10 cellular contexts compared by ENCODE assay signal in the genomic region with DNA sequence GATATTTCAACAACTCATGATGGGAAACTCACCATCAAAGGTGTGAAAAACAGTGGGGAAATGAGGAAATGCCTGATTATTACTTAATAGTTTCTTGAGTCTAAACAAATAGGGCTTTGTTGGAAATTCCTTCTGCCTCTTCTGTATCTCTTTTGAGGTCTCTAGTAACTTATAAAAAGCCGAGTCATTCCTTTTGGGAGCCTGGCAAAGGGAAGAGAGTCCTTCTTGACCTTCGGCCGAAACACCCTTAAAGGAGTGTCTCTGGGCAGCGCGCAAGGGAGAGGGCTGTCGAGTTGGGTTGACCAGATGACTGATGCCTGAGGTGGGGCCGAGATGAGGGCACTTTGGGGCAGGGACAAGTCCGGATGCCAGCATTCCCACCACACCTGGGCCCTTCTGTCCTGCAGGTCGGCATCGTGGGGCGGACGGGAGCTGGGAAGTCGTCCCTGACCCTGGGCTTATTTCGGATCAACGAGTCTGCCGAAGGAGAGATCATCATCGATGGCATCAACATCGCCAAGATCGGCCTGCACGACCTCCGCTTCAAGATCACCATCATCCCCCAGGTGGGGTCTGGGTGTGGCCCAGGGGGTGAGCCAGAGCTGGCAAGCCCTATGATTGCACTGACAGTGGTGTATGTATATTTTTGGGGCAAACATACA.
"Had no signal": no experiment of that assay in that cellular context is flagged by ENCODE, and none has a peak within 500 bp of the region (broad histone marks: within the 10 kb centered on the region; RNA-seq: fewer than 3 reads in every experiment).

No MANE protein-coding gene starts in this region.

- DNase-seq: activated CD4-positive, alpha-beta memory T cell treated with anti-CD3 and anti-CD28 coated beads, Interleukin-2, amount 10 ng/mL, durations not matched to agents 7 days and 5 days; activated CD4-positive, CD25-positive, alpha-beta regulatory T cell treated with anti-CD3 and anti-CD28 coated beads, Interleukin-2, amount 50 U/mL, for 72 hours; activated naive CD4-positive, alpha-beta T cell treated with anti-CD3 and anti-CD28 coated beads, Interleukin-2, amount 50 U/mL, for 16 hours; anterior cingulate cortex; pancreas; retina; tibial artery; uterus had no signal

- H3K4me3 ChIP-seq: neural progenitor cell, pancreas, skin epidermis, tibial artery, uterus had no signal

- H3K4me3 Mint-ChIP-seq: activated CD4-positive, alpha-beta memory T cell treated with anti-CD3 and anti-CD28 coated beads, Interleukin-2, amount 10 ng/mL, durations not matched to agents 7 days and 5 days; neural progenitor cell had no signal

- H3K4me1 ChIP-seq: neural progenitor cell, pancreas, tibial artery, uterus had no signal

- H3K9me3 Mint-ChIP-seq: activated CD4-positive, alpha-beta memory T cell treated with anti-CD3 and anti-CD28 coated beads, Interleukin-2, amount 10 ng/mL, durations not matched to agents 7 days and 5 days; neural progenitor cell had no signal

- H3K4me2 ChIP-seq: neural progenitor cell had no signal

- H2AFZ ChIP-seq: neural progenitor cell had no signal

- H3K27me3 Mint-ChIP-seq: activated CD4-positive, alpha-beta memory T cell treated with anti-CD3 and anti-CD28 coated beads, Interleukin-2, amount 10 ng/mL, durations not matched to agents 7 days and 5 days had no signal

- H3K27ac Mint-ChIP-seq: activated CD4-positive, alpha-beta memory T cell treated with anti-CD3 and anti-CD28 coated beads, Interleukin-2, amount 10 ng/mL, durations not matched to agents 7 days and 5 days; neural progenitor cell had no signal

- ATAC-seq: pancreas had no signal

- H3K36me3 ChIP-seq: neural progenitor cell, uterus had no signal

- H3K27me3 ChIP-seq: neural progenitor cell, pancreas, tibial artery, uterus had no signal

- H3K4me1 Mint-ChIP-seq: activated CD4-positive, alpha-beta memory T cell treated with anti-CD3 and anti-CD28 coated beads, Interleukin-2, amount 10 ng/mL, durations not matched to agents 7 days and 5 days; neural progenitor cell had no signal

- H3K27ac ChIP-seq: neural progenitor cell, pancreas, skin epidermis, tibial artery, uterus had no signal
